In genomic region chr7:155570991-155571390, GRCh38 we compare ENCODE assay signal across 37 cellular contexts. TPM values are rescaled to one million over a fixed set of nuclear protein-coding genes. Genes with fewer than 3 reads are reported as not detected.
"Had no signal": no experiment of that assay in that cellular context is flagged by ENCODE, and none has a peak within 500 bp of the region (broad histone marks: within the 10 kb centered on the region; RNA-seq: fewer than 3 reads in every experiment).

No MANE protein-coding gene starts in this region.

- ATAC-seq: activated CD8-positive, alpha-beta memory T cell treated with anti-CD3 and anti-CD28 coated beads, Interleukin-2, amount 10 ng/mL, durations not matched to agents 7 days and 5 days; activated naive CD8-positive, alpha-beta T cell treated with anti-CD3 and anti-CD28 coated beads, Interleukin-2, amount 50 U/mL, for 24 hours had no signal

- H3K27ac Mint-ChIP-seq: activated B cell treated with CpG ODN at 0.5 μM for 24 hours; activated CD4-positive, alpha-beta memory T cell treated with anti-CD3 and anti-CD28 coated beads for 36 hours; activated CD4-positive, alpha-beta T cell treated with anti-CD3 and anti-CD28 coated beads, Interleukin-2, amount 10 ng/mL, durations not matched to agents 24 days and 14 days; activated CD8-positive, alpha-beta memory T cell treated with anti-CD3 and anti-CD28 coated beads, Interleukin-2, amount 10 ng/mL, durations not matched to agents 7 days and 5 days; activated CD8-positive, alpha-beta T cell treated with anti-CD3 and anti-CD28 coated beads for 36 hours; activated naive CD4-positive, alpha-beta T cell treated with anti-CD3 and anti-CD28 coated beads, Interleukin-2, amount 10 ng/mL, durations not matched to agents 7 days and 5 days; activated naive CD4-positive, alpha-beta T cell treated with anti-CD3 and anti-CD28 coated beads, Interleukin-2, amount 50 U/mL, for 24 hours; activated naive CD8-positive, alpha-beta T cell; activated naive CD8-positive, alpha-beta T cell treated with anti-CD3 and anti-CD28 coated beads, Interleukin-2, amount 10 ng/mL, durations not matched to agents 7 days and 5 days; activated naive CD8-positive, alpha-beta T cell treated with anti-CD3 and anti-CD28 coated beads, Interleukin-2, amount 50 U/mL, for 24 hours; activated T-cell treated with anti-CD3 and anti-CD28 coated beads, Interleukin-2, amount 50 U/mL, for 24 hours; activated T-helper 2 cell treated with anti-CD3 and anti-CD28 coated beads, Interferon-gamma antibody, Interleukin-2, Interleukin-4, amounts not matched to agents 10 μg/mL and 5 μg/mL and 100 μg/mL, durations not matched to agents 14 hours and 24 hours and 36 hours; T-helper 1 cell treated with Interleukin-12 subunit alpha and Interleukin-12 subunit beta and Interleukin-4 antibody, amounts not matched to agents 30 μg/mL and 1 μg/mL, for 36 hours; T-helper 2 cell treated with Interferon-gamma antibody and Interleukin-4, amounts not matched to agents 5 μg/mL and 100 μg/mL, for 36 hours had no signal

- H3K4me1 ChIP-seq: ascending aorta had no signal

- H3K4me3 ChIP-seq: ascending aorta, cardiac muscle cell had no signal

- H3K27me3 ChIP-seq: ascending aorta, cardiac muscle cell had no signal

- H3K36me3 ChIP-seq: ascending aorta, cardiac muscle cell had no signal

- H3K4me1 Mint-ChIP-seq: activated B cell treated with CpG ODN at 0.5 μM for 24 hours; activated CD4-positive, alpha-beta T cell treated with anti-CD3 and anti-CD28 coated beads, Interleukin-2, amount 10 ng/mL, durations not matched to agents 24 days and 14 days; activated CD8-positive, alpha-beta memory T cell treated with anti-CD3 and anti-CD28 coated beads, Interleukin-2, amount 10 ng/mL, durations not matched to agents 7 days and 5 days; activated naive CD4-positive, alpha-beta T cell treated with anti-CD3 and anti-CD28 coated beads, Interleukin-2, amount 10 ng/mL, durations not matched to agents 7 days and 5 days; activated naive CD4-positive, alpha-beta T cell treated with anti-CD3 and anti-CD28 coated beads, Interleukin-2, amount 50 U/mL, for 24 hours; activated naive CD8-positive, alpha-beta T cell treated with anti-CD3 and anti-CD28 coated beads, Interleukin-2, amount 10 ng/mL, durations not matched to agents 7 days and 5 days; activated naive CD8-positive, alpha-beta T cell treated with anti-CD3 and anti-CD28 coated beads, Interleukin-2, amount 50 U/mL, for 24 hours; central memory CD8-positive, alpha-beta T cell had no signal

- H3K27me3 Mint-ChIP-seq: activated CD4-positive, alpha-beta T cell treated with anti-CD3 and anti-CD28 coated beads, Interleukin-2, amount 10 ng/mL, durations not matched to agents 24 days and 14 days; activated CD8-positive, alpha-beta memory T cell treated with anti-CD3 and anti-CD28 coated beads, Interleukin-2, amount 10 ng/mL, durations not matched to agents 7 days and 5 days; activated naive CD4-positive, alpha-beta T cell treated with anti-CD3 and anti-CD28 coated beads, Interleukin-2, amount 50 U/mL, for 24 hours had no signal

- H3K9me3 ChIP-seq: ascending aorta had no signal

- H3K36me3 Mint-ChIP-seq: activated CD4-positive, alpha-beta memory T cell treated with anti-CD3 and anti-CD28 coated beads for 36 hours; activated CD8-positive, alpha-beta memory T cell treated with anti-CD3 and anti-CD28 coated beads, Interleukin-2, amount 10 ng/mL, durations not matched to agents 7 days and 5 days; activated naive CD4-positive, alpha-beta T cell treated with anti-CD3 and anti-CD28 coated beads, Interleukin-2, amount 10 ng/mL, durations not matched to agents 7 days and 5 days; activated naive CD4-positive, alpha-beta T cell treated with anti-CD3 and anti-CD28 coated beads, Interleukin-2, amount 50 U/mL, for 24 hours; activated naive CD8-positive, alpha-beta T cell; activated naive CD8-positive, alpha-beta T cell treated with anti-CD3 and anti-CD28 coated beads, Interleukin-2, amount 10 ng/mL, durations not matched to agents 7 days and 5 days had no signal

- H3K9me3 Mint-ChIP-seq: activated B cell treated with CpG ODN at 0.5 μM for 24 hours; activated CD4-positive, alpha-beta memory T cell treated with anti-CD3 and anti-CD28 coated beads for 36 hours; activated CD4-positive, alpha-beta T cell treated with anti-CD3 and anti-CD28 coated beads, Interleukin-2, amount 10 ng/mL, durations not matched to agents 24 days and 14 days; activated CD8-positive, alpha-beta T cell treated with anti-CD3 and anti-CD28 coated beads for 36 hours; activated naive CD4-positive, alpha-beta T cell treated with anti-CD3 and anti-CD28 coated beads, Interleukin-2, amount 10 ng/mL, durations not matched to agents 7 days and 5 days; activated naive CD4-positive, alpha-beta T cell treated with anti-CD3 and anti-CD28 coated beads, Interleukin-2, amount 50 U/mL, for 24 hours; activated naive CD8-positive, alpha-beta T cell treated with anti-CD3 and anti-CD28 coated beads, Interleukin-2, amount 10 ng/mL, durations not matched to agents 7 days and 5 days; activated naive CD8-positive, alpha-beta T cell treated with anti-CD3 and anti-CD28 coated beads, Interleukin-2, amount 50 U/mL, for 24 hours; activated T-cell treated with anti-CD3 and anti-CD28 coated beads, Interleukin-2, amount 50 U/mL, for 24 hours; activated T-helper 2 cell treated with anti-CD3 and anti-CD28 coated beads, Interferon-gamma antibody, Interleukin-2, Interleukin-4, amounts not matched to agents 10 μg/mL and 5 μg/mL and 100 μg/mL, durations not matched to agents 14 hours and 24 hours and 36 hours; brain; central memory CD8-positive, alpha-beta T cell; T-helper 1 cell treated with Interleukin-12 subunit alpha and Interleukin-12 subunit beta and Interleukin-4 antibody, amounts not matched to agents 30 μg/mL and 1 μg/mL, for 36 hours; T-helper 2 cell treated with Interferon-gamma antibody and Interleukin-4, amounts not matched to agents 5 μg/mL and 100 μg/mL, for 36 hours had no signal

- H3K4me3 Mint-ChIP-seq: activated B cell treated with CpG ODN at 0.5 μM for 24 hours; activated CD4-positive, alpha-beta memory T cell treated with anti-CD3 and anti-CD28 coated beads for 36 hours; activated CD4-positive, alpha-beta T cell treated with anti-CD3 and anti-CD28 coated beads, Interleukin-2, amount 10 ng/mL, durations not matched to agents 24 days and 14 days; activated CD8-positive, alpha-beta memory T cell treated with anti-CD3 and anti-CD28 coated beads, Interleukin-2, amount 10 ng/mL, durations not matched to agents 7 days and 5 days; activated CD8-positive, alpha-beta T cell treated with anti-CD3 and anti-CD28 coated beads for 36 hours; activated naive CD4-positive, alpha-beta T cell treated with anti-CD3 and anti-CD28 coated beads, Interleukin-2, amount 10 ng/mL, durations not matched to agents 7 days and 5 days; activated naive CD4-positive, alpha-beta T cell treated with anti-CD3 and anti-CD28 coated beads, Interleukin-2, amount 50 U/mL, for 24 hours; activated naive CD8-positive, alpha-beta T cell; activated naive CD8-positive, alpha-beta T cell treated with anti-CD3 and anti-CD28 coated beads, Interleukin-2, amount 10 ng/mL, durations not matched to agents 7 days and 5 days; activated naive CD8-positive, alpha-beta T cell treated with anti-CD3 and anti-CD28 coated beads, Interleukin-2, amount 50 U/mL, for 24 hours; activated T-cell treated with anti-CD3 and anti-CD28 coated beads, Interleukin-2, amount 50 U/mL, for 24 hours; brain; central memory CD8-positive, alpha-beta T cell; T-helper 1 cell treated with Interleukin-12 subunit alpha and Interleukin-12 subunit beta and Interleukin-4 antibody, amounts not matched to agents 30 μg/mL and 1 μg/mL, for 36 hours; T-helper 2 cell treated with Interferon-gamma antibody and Interleukin-4, amounts not matched to agents 5 μg/mL and 100 μg/mL, for 36 hours had no signal

- DNase-seq: activated B cell treated with CpG ODN at 0.5 μM for 24 hours; activated CD4-positive, alpha-beta memory T cell treated with anti-CD3 and anti-CD28 coated beads for 36 hours; activated CD4-positive, alpha-beta T cell treated with anti-CD3 and anti-CD28 coated beads for 4 hours; activated CD4-positive, alpha-beta T cell treated with anti-CD3 and anti-CD28 coated beads, Interleukin-2, amount 10 ng/mL, durations not matched to agents 24 days and 14 days; activated CD4-positive, alpha-beta T cell treated with anti-CD3 and anti-CD28 coated beads, Interleukin-2, amount 50 U/mL, for 1 hour; activated CD4-positive, alpha-beta T cell treated with anti-CD3 and anti-CD28 coated beads, Interleukin-2, amount 50 U/mL, for 4 hours; activated CD4-positive, CD25-positive, alpha-beta regulatory T cell treated with anti-CD3 and anti-CD28 coated beads, Interleukin-2, amount 50 U/mL, for 72 hours; activated CD8-positive, alpha-beta memory T cell treated with anti-CD3 and anti-CD28 coated beads for 24 hours; activated CD8-positive, alpha-beta memory T cell treated with anti-CD3 and anti-CD28 coated beads, Interleukin-2, amount 10 ng/mL, durations not matched to agents 7 days and 5 days; activated CD8-positive, alpha-beta memory T cell treated with anti-CD3 and anti-CD28 coated beads, Interleukin-2, amount 50 U/mL, for 48 hours; activated CD8-positive, alpha-beta T cell treated with anti-CD3 and anti-CD28 coated beads for 36 hours; activated effector memory CD4-positive, alpha-beta T cell treated with Interleukin-2 at 50 U/mL for 16 hours; activated gamma-delta T cell; activated naive CD4-positive, alpha-beta T cell treated with anti-CD3 and anti-CD28 coated beads, Interleukin-2, amount 10 ng/mL, durations not matched to agents 7 days and 5 days; activated naive CD4-positive, alpha-beta T cell treated with Interleukin-2 at 50 U/mL for 16 hours; activated naive CD8-positive, alpha-beta T cell treated with anti-CD3 and anti-CD28 coated beads, Interleukin-2, amount 10 ng/mL, durations not matched to agents 7 days and 5 days; activated naive CD8-positive, alpha-beta T cell treated with anti-CD3 and anti-CD28 coated beads, Interleukin-2, amount 50 U/mL, for 24 hours; activated T-cell treated with anti-CD3 and anti-CD28 coated beads, Interleukin-2, amount 50 U/mL, for 24 hours; activated T-cell treated with anti-CD3 and anti-CD28 coated beads, Interleukin-2, amount 50 U/mL, for 48 hours; amygdala; anterior cingulate cortex; caudate nucleus; SW 1271; T-helper 1 cell; T-helper 2 cell; T-helper 9 cell had no signal

- H3K27ac ChIP-seq: ascending aorta, cardiac muscle cell, VCaP had no signal

RNA-seq across cellular contexts. Expression of gene CNPY1, which starts 24.6 kb away (rescaled TPM):
- total RNA-seq: activated B cell treated with CpG ODN at 0.5 μM for 24 hours; activated CD4-positive, alpha-beta memory T cell treated with anti-CD3 and anti-CD28 coated beads for 36 hours; activated CD4-positive, alpha-beta T cell treated with anti-CD3 and anti-CD28 coated beads, Interleukin-2, amount 10 ng/mL, durations not matched to agents 24 days and 14 days; activated CD8-positive, alpha-beta memory T cell treated with anti-CD3 and anti-CD28 coated beads, Interleukin-2, amount 10 ng/mL, durations not matched to agents 7 days and 5 days; activated CD8-positive, alpha-beta T cell treated with anti-CD3 and anti-CD28 coated beads for 36 hours; activated naive CD8-positive, alpha-beta T cell treated with anti-CD3 and anti-CD28 coated beads, Interleukin-2, amount 10 ng/mL, durations not matched to agents 7 days and 5 days; activated T-helper 2 cell treated with anti-CD3 and anti-CD28 coated beads, Interferon-gamma antibody, Interleukin-2, Interleukin-4, amounts not matched to agents 10 μg/mL and 5 μg/mL and 100 μg/mL, durations not matched to agents 14 hours and 24 hours and 36 hours; ascending aorta; bronchial epithelial cell had no signal
